In genomic region chr17:8267480-8268147, GRCh38 we compare ENCODE assay signal across 34 cellular contexts. TPM values are rescaled to one million over a fixed set of nuclear protein-coding genes. Genes with fewer than 3 reads are reported as not detected.
"Had no signal": no experiment of that assay in that cellular context is flagged by ENCODE, and none has a peak within 500 bp of the region (broad histone marks: within the 10 kb centered on the region; RNA-seq: fewer than 3 reads in every experiment).

No MANE protein-coding gene starts in this region.

- H3K27me3 ChIP-seq: adrenal gland, body of pancreas, colonic mucosa, dorsolateral prefrontal cortex, gastroesophageal sphincter, hepatocyte, sigmoid colon, thyroid gland, upper lobe of right lung had no signal

- H3K9me3 ChIP-seq: adrenal gland, body of pancreas, colonic mucosa, gastroesophageal sphincter, mucosa of descending colon, prostate gland, sigmoid colon, thyroid gland, upper lobe of right lung had no signal

- H3K36me3 ChIP-seq: colonic mucosa had no signal

- H3K4me3 ChIP-seq: adrenal gland, body of pancreas, colonic mucosa, dorsolateral prefrontal cortex, gastroesophageal sphincter, hepatocyte, mucosa of descending colon, prostate gland, sigmoid colon, smooth muscle cell, thyroid gland, upper lobe of right lung had no signal

- H3K27ac ChIP-seq: adrenal gland, body of pancreas, colonic mucosa, dorsolateral prefrontal cortex, gastroesophageal sphincter, hepatocyte, prostate gland, sigmoid colon, thyroid gland, upper lobe of right lung had no signal

- DNase-seq: activated CD4-positive, alpha-beta T cell treated with anti-CD3 and anti-CD28 coated beads for 4 hours; activated CD4-positive, alpha-beta T cell treated with anti-CD3 and anti-CD28 coated beads, Interleukin-2, amount 50 U/mL, for 4 hours; activated effector memory CD4-positive, alpha-beta T cell treated with anti-CD3 and anti-CD28 coated beads, Interleukin-2, amount 50 U/mL, for 16 hours; activated naive CD4-positive, alpha-beta T cell treated with anti-CD3 and anti-CD28 coated beads for 36 hours; activated naive CD8-positive, alpha-beta T cell treated with anti-CD3 and anti-CD28 coated beads for 36 hours; adrenal gland; aorta; body of pancreas; colonic mucosa; dorsolateral prefrontal cortex; effector memory CD4-positive, alpha-beta T cell; erythroblast; islet precursor cell; left cardiac atrium; left ventricle myocardium superior; mucosa of descending colon; retina; sigmoid colon; stimulated activated CD4-positive, alpha-beta T cell treated with anti-CD3 and anti-CD28 coated beads, Interleukin-1b, Interleukin-23, amount 100 ng/mL, for 48 hours; stimulated activated CD4-positive, alpha-beta T cell treated with anti-CD3 and anti-CD28 coated beads, Interleukin-4, amount 100 ng/mL, for 4 hours; stimulated activated CD8-positive, alpha-beta memory T cell treated with anti-CD3 and anti-CD28 coated beads, Interleukin-4, amount 100 ng/mL, for 48 hours; stimulated activated naive CD8-positive, alpha-beta T cell treated with anti-CD3 and anti-CD28 coated beads, Interleukin-15, amount 100 ng/mL, for 72 hours; substantia nigra; T-helper 2 cell; thyroid gland; upper lobe of right lung had no signal

- H3K4me1 ChIP-seq: adrenal gland, colonic mucosa, gastroesophageal sphincter, prostate gland, sigmoid colon, thyroid gland, upper lobe of right lung had no signal

RNA-seq across cellular contexts. Expression of gene ARHGEF15, which starts 42.4 kb away (rescaled TPM):
- total RNA-seq: activated naive CD4-positive, alpha-beta T cell treated with anti-CD3 and anti-CD28 coated beads for 36 hours; activated naive CD8-positive, alpha-beta T cell treated with anti-CD3 and anti-CD28 coated beads for 36 hours; activated T-helper 1 cell treated with anti-CD3 and anti-CD28 coated beads, Interleukin-12 subunit alpha, Interleukin-12 subunit beta, Interleukin-2, Interleukin-4 antibody, amounts not matched to agents 30 ng/mL and 10 ng/mL and 1 ng/mL, durations not matched to agents 14 hours and 24 hours and 36 hours; myocyte; natural killer cell treated with Interleukin-12 subunit alpha and Interleukin-12 subunit beta and Interleukin-15 and Interleukin-18, amount 100 ng/mL, for 72 hours; osteocyte; smooth muscle cell had no signal
- polyA plus RNA-seq: hepatocyte, smooth muscle cell had no signal
